Comparison of ENCODE assay signal across 12 cellular contexts in the genomic region with DNA sequence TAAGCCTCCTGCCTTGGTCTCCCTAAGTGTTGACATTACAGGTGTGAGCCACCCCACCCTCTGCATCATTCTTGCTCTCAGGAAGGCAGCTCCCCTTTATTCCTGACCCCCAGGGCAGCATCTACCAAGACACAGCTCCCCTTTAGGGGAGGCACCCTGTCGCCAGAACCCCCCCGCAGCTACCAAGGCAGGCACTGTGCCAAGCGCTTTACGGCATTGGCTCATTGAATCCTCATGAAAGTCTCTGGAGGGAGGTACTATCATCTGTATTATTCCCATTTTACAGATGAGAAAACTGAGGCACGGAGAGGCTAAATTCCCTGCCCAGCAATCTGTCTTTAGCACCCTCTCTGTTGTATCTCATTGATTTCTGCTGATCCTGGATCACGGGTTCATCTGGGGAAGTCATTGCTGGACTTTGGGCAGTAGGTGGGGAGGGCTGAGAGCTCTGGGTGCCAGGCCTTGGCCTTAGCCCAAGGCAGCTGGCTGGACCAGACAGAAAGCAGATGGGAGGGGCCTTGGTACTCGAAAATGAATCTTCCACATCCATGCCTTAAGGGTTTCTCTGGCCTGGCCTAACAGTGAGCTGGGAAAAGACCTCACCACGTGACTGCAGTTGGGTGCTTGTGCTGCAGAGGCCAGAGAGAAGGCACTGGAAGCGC. TPM values are rescaled to one million over a fixed set of nuclear protein-coding genes. Genes with fewer than 3 reads are reported as not detected.
A peak's percentile ranks its signal among the peaks of the same experiment; 100 is the strongest.
DNase-seq lines count a peak whose midpoint lies in the region; ATAC-seq and TF ChIP-seq lines count a peak whose summit lies in the region.
"Had no signal": no experiment of that assay in that cellular context is flagged by ENCODE, and none has a peak within 500 bp of the region (broad histone marks: within the 10 kb centered on the region; RNA-seq: fewer than 3 reads in every experiment).

No MANE protein-coding gene starts in this region.

- no peaks in the 10 kb centered on the region for H3K27me3 ChIP-seq in Peyer's patch
- H3K27me3 ChIP-seq in muscle layer of colon (ENCODE audit: control insufficient read depth in 1 of 2, insufficient read depth in 2 of 2, low read length in 2 of 2): no peaks in the 10 kb centered on the region
- H3K27me3 ChIP-seq: tibial artery had no signal

- H3K4me1 Mint-ChIP-seq in effector memory CD8-positive, alpha-beta T cell (ENCODE audit: low read depth in 2 of 2): peaks cover 3 to 5% of the 10 kb centered on the region in 2 donors
- H3K4me1 Mint-ChIP-seq: T-cell had no signal

- no peak overlapping the region for H3K27ac ChIP-seq in Peyer's patch
- H3K27ac ChIP-seq in muscle layer of colon (ENCODE audit: low read depth, low read length): peak overlapping the region; percentile 61

- H3K4me3 ChIP-seq in Peyer's patch (no peak overlapping the region), fibroblast of the aortic adventitia (ENCODE audit: low read depth, low read length) (no peak overlapping the region), muscle layer of colon (ENCODE audit: low read depth in 1 of 2, low read length in 2 of 2) (no peak overlapping the region)
- H3K4me3 ChIP-seq: tibial artery had no signal

- H3K27ac Mint-ChIP-seq in effector memory CD8-positive, alpha-beta T cell: no peak overlapping the region
- H3K27ac Mint-ChIP-seq: T-cell had no signal

- peaks cover 0 to 7% (median 0%) of the 10 kb centered on the region in 3 donors for H3K36me3 ChIP-seq in Peyer's patch
- H3K36me3 ChIP-seq in muscle layer of colon (ENCODE audit: insufficient read depth, low read length): peaks cover 4% of the 10 kb centered on the region
- H3K36me3 ChIP-seq: tibial artery had no signal

- no peaks in the 10 kb centered on the region for H3K9me3 ChIP-seq in Peyer's patch
- H3K9me3 ChIP-seq in muscle layer of colon (ENCODE audit: low read length): no peaks in the 10 kb centered on the region
- H3K9me3 ChIP-seq: tibial artery had no signal

- no peak for ATAC-seq in effector memory CD8-positive, alpha-beta T cell (replicated peaks)
- ATAC-seq in HG02840 (IDR thresholded peaks at IDR 0.05; ENCODE audit: low FRiP score, unreplicated experiment) (no peak), GM21447 (IDR thresholded peaks at IDR 0.05; ENCODE audit: unreplicated experiment) (no peak), HG02759 (IDR thresholded peaks at IDR 0.05; ENCODE audit: unreplicated experiment) (no peak)
- ATAC-seq: T-cell had no signal

- H3K4me1 ChIP-seq in Peyer's patch (peaks cover 0 to 29% (median 0%) of the 10 kb centered on the region in 4 donors), muscle layer of colon (ENCODE audit: insufficient read depth, low read length) (peaks cover 26% of the 10 kb centered on the region)

- H3K27me3 Mint-ChIP-seq in effector memory CD8-positive, alpha-beta T cell: no peaks in the 10 kb centered on the region
- H3K27me3 Mint-ChIP-seq: brain, T-cell had no signal

- no peak overlapping the region for H3K9ac ChIP-seq in muscle layer of colon (ENCODE audit: low read length)

- DNase-seq in AG08395 (ENCODE audit: low spot score) (peak; percentile 47), Peyer's patch (peak in 2 of 3 donors; percentile 78 to 79), fibroblast of the aortic adventitia (ENCODE audit: low read depth) (peak; percentile 56)
- DNase-seq in effector memory CD8-positive, alpha-beta T cell: no peak
- DNase-seq: stimulated activated CD4-positive, alpha-beta T cell treated with anti-CD3 and anti-CD28 coated beads, Interleukin-4, amount 100 ng/mL, for 1 hour; T-cell; tibial artery had no signal

- no peak for TF ChIP-seq CTCF in Peyer's patch (IDR thresholded peaks at IDR 0.05)
- TF ChIP-seq CTCF in fibroblast of the aortic adventitia (IDR thresholded peaks at IDR 0.05; ENCODE audit: insufficient read depth, low read length): no peak

- H3K4me3 Mint-ChIP-seq in effector memory CD8-positive, alpha-beta T cell: no peak overlapping the region
- H3K4me3 Mint-ChIP-seq: T-cell had no signal

- TF ChIP-seq POLR2A in Peyer's patch (IDR thresholded peaks at IDR 0.05): no peak

- no peaks in the 10 kb centered on the region for H3K9me3 Mint-ChIP-seq in effector memory CD8-positive, alpha-beta T cell
- H3K9me3 Mint-ChIP-seq: T-cell had no signal

- H3K36me3 Mint-ChIP-seq in effector memory CD8-positive, alpha-beta T cell (ENCODE audit: insufficient read depth): peaks cover 4% of the 10 kb centered on the region
- H3K36me3 Mint-ChIP-seq: T-cell had no signal

RNA-seq across cellular contexts. Expression of a gene that starts 5.9 kb away (rescaled TPM):
- 10 to 100 TPM; 23.9 to 75.2 (median 47.0) TPM for total RNA-seq in Peyer's patch
- 116 and 123 TPM in 2 replicates for total RNA-seq in fibroblast of the aortic adventitia (ENCODE audit: low replicate concordance)

RNA-seq across cellular contexts. Expression of a gene that starts 14.2 kb away (rescaled TPM):
- total RNA-seq in Peyer's patch (100 to 1,000 TPM in 3 of 4 donors, 10 to 100 TPM in 1; 80.9 to 400 (median 278) TPM), fibroblast of the aortic adventitia (ENCODE audit: low replicate concordance) (37.8 and 86.9 TPM in 2 replicates)

RNA-seq across cellular contexts. Expression of a gene that starts 39.9 kb away (rescaled TPM):
- total RNA-seq in Peyer's patch (100 to 1,000 TPM in 1 of 4 donors, 10 to 100 TPM in 3; 54.5 to 101 (median 94.9) TPM), fibroblast of the aortic adventitia (ENCODE audit: low replicate concordance) (41.9 and 59.7 TPM in 2 replicates)

Comparison
In these comparisons a context has a peak if more than half of its experiments do, and no peak if none do; other contexts are left out.
1. DNase-seq: peak in AG08395 (single experiment), Peyer's patch (2 of 3) and fibroblast of the aortic adventitia (single experiment); none in effector memory CD8-positive, alpha-beta T cell (0 of 3).